10 cellular contexts compared by ENCODE assay signal in genomic region chr3:190205739-190206138, GRCh38.
DNase-seq lines count a peak whose midpoint lies in the region; ATAC-seq and TF ChIP-seq lines count a peak whose summit lies in the region.
"Had no signal": no experiment of that assay in that cellular context is flagged by ENCODE, and none has a peak within 500 bp of the region (broad histone marks: within the 10 kb centered on the region; RNA-seq: fewer than 3 reads in every experiment).

No MANE protein-coding gene starts in this region.

- no peak for TF ChIP-seq CTCF in RWPE2 (IDR thresholded peaks at IDR 0.05; ENCODE audit: poor library complexity, severe bottlenecking)

- no peaks in the 10 kb centered on the region for H3K9me3 Mint-ChIP-seq in activated naive CD8-positive, alpha-beta T cell treated with anti-CD3 and anti-CD28 coated beads, Interleukin-2, amount 50 U/mL, for 24 hours
- no peaks in the 10 kb centered on the region for H3K9me3 Mint-ChIP-seq in activated naive CD8-positive, alpha-beta T cell treated with anti-CD3 and anti-CD28 coated beads for 36 hours
- H3K9me3 Mint-ChIP-seq: CD4-positive, alpha-beta T cell had no signal

- H3K4me1 Mint-ChIP-seq in activated naive CD8-positive, alpha-beta T cell treated with anti-CD3 and anti-CD28 coated beads, Interleukin-2, amount 50 U/mL, for 24 hours = peaks cover 13% of the 10 kb centered on the region
- H3K4me1 Mint-ChIP-seq in activated naive CD8-positive, alpha-beta T cell treated with anti-CD3 and anti-CD28 coated beads for 36 hours = peaks cover 3% of the 10 kb centered on the region

- H3K27me3 ChIP-seq in RWPE2 (ENCODE audit: insufficient read depth, poor library complexity, severe bottlenecking) = no peaks in the 10 kb centered on the region

- no peak overlapping the region for H3K4me3 ChIP-seq in RWPE2 (ENCODE audit: severe bottlenecking)

- peaks cover 18% of the 10 kb centered on the region for H3K4me1 ChIP-seq in RWPE2 (ENCODE audit: insufficient read depth, poor library complexity, severe bottlenecking)

- no peaks in the 10 kb centered on the region for H3K36me3 Mint-ChIP-seq in activated naive CD8-positive, alpha-beta T cell treated with anti-CD3 and anti-CD28 coated beads, Interleukin-2, amount 50 U/mL, for 24 hours (ENCODE audit: low read depth)
- no peaks in the 10 kb centered on the region for H3K36me3 Mint-ChIP-seq in activated naive CD8-positive, alpha-beta T cell treated with anti-CD3 and anti-CD28 coated beads for 36 hours

- H3K27ac ChIP-seq in RWPE2 (ENCODE audit: poor library complexity, severe bottlenecking) = no peak overlapping the region

- H3K27me3 Mint-ChIP-seq in activated naive CD8-positive, alpha-beta T cell treated with anti-CD3 and anti-CD28 coated beads, Interleukin-2, amount 50 U/mL, for 24 hours = peaks cover 19% of the 10 kb centered on the region
- H3K27me3 Mint-ChIP-seq in activated naive CD8-positive, alpha-beta T cell treated with anti-CD3 and anti-CD28 coated beads for 36 hours = peaks cover 37% of the 10 kb centered on the region

- ATAC-seq in activated naive CD8-positive, alpha-beta T cell treated with anti-CD3 and anti-CD28 coated beads, Interleukin-2, amount 50 U/mL, for 24 hours = peak; percentile 94
- peak; percentile 68 for ATAC-seq in HG03025 (IDR thresholded peaks at IDR 0.05; ENCODE audit: low FRiP score, unreplicated experiment)
- peak; percentile 84 for ATAC-seq in RWPE2 (ENCODE audit: low read depth)

- no peak overlapping the region for H3K4me3 Mint-ChIP-seq in activated naive CD8-positive, alpha-beta T cell treated with anti-CD3 and anti-CD28 coated beads, Interleukin-2, amount 50 U/mL, for 24 hours
- H3K4me3 Mint-ChIP-seq in activated naive CD8-positive, alpha-beta T cell treated with anti-CD3 and anti-CD28 coated beads for 36 hours = no peak overlapping the region
- H3K4me3 Mint-ChIP-seq: CD4-positive, alpha-beta T cell had no signal

- no peak overlapping the region for H3K27ac Mint-ChIP-seq in activated naive CD8-positive, alpha-beta T cell treated with anti-CD3 and anti-CD28 coated beads, Interleukin-2, amount 50 U/mL, for 24 hours
- no peak overlapping the region for H3K27ac Mint-ChIP-seq in activated naive CD8-positive, alpha-beta T cell treated with anti-CD3 and anti-CD28 coated beads for 36 hours
- H3K27ac Mint-ChIP-seq: CD4-positive, alpha-beta T cell had no signal

- no peaks in the 10 kb centered on the region for H3K9me3 ChIP-seq in RWPE2 (ENCODE audit: severe bottlenecking)

- no peaks in the 10 kb centered on the region for H3K36me3 ChIP-seq in RWPE2 (ENCODE audit: low read depth)

- DNase-seq in activated naive CD8-positive, alpha-beta T cell treated with anti-CD3 and anti-CD28 coated beads, Interleukin-2, amount 50 U/mL, for 24 hours = no peak
- DNase-seq in activated naive CD8-positive, alpha-beta T cell treated with anti-CD3 and anti-CD28 coated beads for 36 hours = no peak
- DNase-seq in RWPE2 (ENCODE audit: low spot score) = no peak
- no peak for DNase-seq in NCI-H1694 (lab: John Stamatoyannopoulos, UW)
- DNase-seq in NCI-H1092 treated with DMSO at 0.1 percent for 48 hours (lab: John Stamatoyannopoulos, UW) = no peak
- DNase-seq in NAMALWA (ENCODE audit: low spot score) = no peak
- no peak for DNase-seq in DMS79 (lab: John Stamatoyannopoulos, UW)
- DNase-seq: CD4-positive, alpha-beta T cell; NCI-H1092 had no signal
